ENCODE assay signal across 1 cellular context in genomic region chr7:74619235-74619860, GRCh38.
TF ChIP-seq lines count a peak whose summit lies in the region.

No MANE protein-coding gene starts in this region.

TF ChIP-seq in SK-N-SH, 30 proteins besides CTCF, POLR2A, EP300 and RAD21 (continued from another document):
- TF ChIP-seq REST (IDR thresholded peaks at IDR 0.05; ENCODE audit: low read depth, low read length) (no peak), CHD2 (IDR thresholded peaks at IDR 0.05; ENCODE audit: low read length, partially characterized antibody) (no peak), RFX5 (IDR thresholded peaks at IDR 0.05; ENCODE audit: low read length) (no peak), SMC3 (IDR thresholded peaks at IDR 0.05; ENCODE audit: low read depth, low read length) (no peak)
